14 cellular contexts compared by ENCODE assay signal in genomic region chr11:48007677-48008076, GRCh38. TPM values are rescaled to one million over a fixed set of nuclear protein-coding genes. Genes with fewer than 3 reads are reported as not detected.
DNase-seq lines count a peak whose midpoint lies in the region; ATAC-seq and TF ChIP-seq lines count a peak whose summit lies in the region.
"Had no signal": no experiment of that assay in that cellular context is flagged by ENCODE, and none has a peak within 500 bp of the region (broad histone marks: within the 10 kb centered on the region; RNA-seq: fewer than 3 reads in every experiment).

No MANE protein-coding gene starts in this region.

- CTCF ChIA-PET in GM10248 (lab: Yijun Ruan, JAX) = interaction anchor here (2.4 kb wide), 1 partner anchor 101 kb away, joined by 11 read pairs; no protein-coding TSS in a partner anchor

- H3K9me3 Mint-ChIP-seq in activated T-helper 17 cell treated with anti-CD3 and anti-CD28 coated beads, Interleukin-2, amount 50 U/mL, for 72 hours = peaks cover 3% of the 10 kb centered on the region

- no peaks in the 10 kb centered on the region for H3K9me2 ChIP-seq in GM23248 (ENCODE audit: insufficient read depth)

- H3K4me2 ChIP-seq in GM23248 (ENCODE audit: unreplicated experiment) = no peak overlapping the region

- H2AFZ ChIP-seq in ACC112 (ENCODE audit: low read length, unreplicated experiment) (no peak overlapping the region), GM23248 (no peak overlapping the region)

- H3K27ac Mint-ChIP-seq in activated T-helper 17 cell treated with anti-CD3 and anti-CD28 coated beads, Interleukin-2, amount 50 U/mL, for 72 hours = peak overlapping the region; percentile 100
- H3K27ac Mint-ChIP-seq: progenitor cell of endocrine pancreas had no signal

- H3K36me3 ChIP-seq in ACC112 (ENCODE audit: insufficient read depth, low read length) (no peaks in the 10 kb centered on the region), GM23248 (ENCODE audit: low read depth) (no peaks in the 10 kb centered on the region), right lobe of liver (no peaks in the 10 kb centered on the region)
- H3K36me3 ChIP-seq: HAP-1 had no signal

- H3K79me2 ChIP-seq in ACC112 (ENCODE audit: control insufficient read depth, insufficient read depth, low read length, unreplicated experiment) (peaks cover 45% of the 10 kb centered on the region), GM23248 (ENCODE audit: insufficient read depth) (peaks cover 88% of the 10 kb centered on the region)

- H3K27me3 ChIP-seq in ACC112 (ENCODE audit: insufficient read depth, low read length) = no peaks in the 10 kb centered on the region
- no peaks in the 10 kb centered on the region for H3K27me3 ChIP-seq in GM23248 (replicated peaks; ENCODE audit: insufficient read depth)
- H3K27me3 ChIP-seq in right lobe of liver = no peaks in the 10 kb centered on the region

- no peak for ATAC-seq in activated T-helper 17 cell treated with anti-CD3 and anti-CD28 coated beads, Interleukin-2, amount 50 U/mL, for 72 hours (replicated peaks)
- peak; percentile 79 to 87 (median 85) for ATAC-seq in right lobe of liver

- TF ChIP-seq POLR2A in right lobe of liver (IDR thresholded peaks at IDR 0.05) = no peak

- 87 to 93% methylated on average over 6 of the region's 6 CpGs for WGBS in GM23248 (ENCODE audit: low coverage in 1 of 2, low lambda C conversion rate in 2 of 2, missing lambda C conversion rate in 2 of 2), 2 experiments
- 30% methylated on average over 5 of the region's 6 CpGs for WGBS in right lobe of liver (ENCODE audit: insufficient coverage, low coverage, low lambda C conversion rate, missing lambda C conversion rate)

- H3K27me3 Mint-ChIP-seq in activated T-helper 17 cell treated with anti-CD3 and anti-CD28 coated beads, Interleukin-2, amount 50 U/mL, for 72 hours = no peaks in the 10 kb centered on the region
- H3K27me3 Mint-ChIP-seq: progenitor cell of endocrine pancreas had no signal

- no peaks in the 10 kb centered on the region; the same call in 1 of the 2 replicates for H4K20me1 ChIP-seq in GM23248 (ENCODE audit: insufficient read depth)

- H3K27ac ChIP-seq in ACC112 (ENCODE audit: low read depth, low read length) (peak overlapping the region; percentile 78), GM23248 (peak overlapping the region; percentile 87), right lobe of liver (peak overlapping the region in 2 of 3 donors; percentile 63 to 69)

- H3K9ac ChIP-seq in GM23248 = no peak overlapping the region

- in situ Hi-C loops in GM23248 (cut with MboI) = loop anchor here (10.0 kb wide), 1 partner anchor 57 kb away; no protein-coding TSS in a partner anchor

- peaks cover 35% of the 10 kb centered on the region for H3K36me3 Mint-ChIP-seq in activated T-helper 17 cell treated with anti-CD3 and anti-CD28 coated beads, Interleukin-2, amount 50 U/mL, for 72 hours (ENCODE audit: low read depth)

- H3K4me3 Mint-ChIP-seq in activated T-helper 17 cell treated with anti-CD3 and anti-CD28 coated beads, Interleukin-2, amount 50 U/mL, for 72 hours = peak overlapping the region; percentile 95

- H3K4me1 ChIP-seq in ACC112 (ENCODE audit: control insufficient read depth, insufficient read depth, low read length, unreplicated experiment) = peaks cover 34% of the 10 kb centered on the region
- H3K4me1 ChIP-seq in GM23248 (ENCODE audit: insufficient read depth) = peaks cover 30% of the 10 kb centered on the region
- H3K4me1 ChIP-seq in right lobe of liver = peaks cover 3 to 52% (median 16%) of the 10 kb centered on the region in 4 donors

- no peak for TF ChIP-seq CTCF in right lobe of liver (IDR thresholded peaks at IDR 0.05)
- TF ChIP-seq CTCF in GM10248 (IDR thresholded peaks at IDR 0.05; ENCODE audit: control extremely low read depth, extremely low read depth, low read depth, missing control alignments) = no peak

- intact Hi-C loops in right lobe of liver (cut with DNase I) = no loop called here

- no peak overlapping the region for H3K4me3 ChIP-seq in ACC112 (ENCODE audit: low read depth, low read length)
- H3K4me3 ChIP-seq in GM23248 = no peak overlapping the region
- H3K4me3 ChIP-seq in right lobe of liver = no peak overlapping the region
- H3K4me3 ChIP-seq: HAP-1 had no signal

- H3K9me3 ChIP-seq in GM23248 (ENCODE audit: low read depth) (no peaks in the 10 kb centered on the region), right lobe of liver (no peaks in the 10 kb centered on the region)
- H3K9me3 ChIP-seq: HAP-1 had no signal

- no peak for DNase-seq in GM23248
- DNase-seq in right lobe of liver = peak; percentile 52 to 60 (median 57)
- no peak for DNase-seq in amniotic stem cell (lab: John Stamatoyannopoulos, UW)
- no peak for DNase-seq in NCI-H2029 (lab: John Stamatoyannopoulos, UW)
- no peak for DNase-seq in GM10248 (ENCODE audit: extremely low spot score)
- no peak for DNase-seq in amygdala (lab: John Stamatoyannopoulos, UW)
- DNase-seq: Kasumi-1; kidney glomerular epithelial cell; NCI-H526; stimulated activated CD4-positive, alpha-beta T cell treated with anti-CD3 and anti-CD28 coated beads, Interleukin-4, amount 100 ng/mL, for 4 hours had no signal

- POLR2A ChIA-PET in GM10248 (lab: Yijun Ruan, JAX) = no interaction called here

- peaks cover 50% of the 10 kb centered on the region for H3K4me1 Mint-ChIP-seq in activated T-helper 17 cell treated with anti-CD3 and anti-CD28 coated beads, Interleukin-2, amount 50 U/mL, for 72 hours

- H3F3A ChIP-seq in GM23248 (ENCODE audit: insufficient read depth) = peaks cover 43% of the 10 kb centered on the region

RNA-seq across cellular contexts. Expression of gene PTPRJ, which starts 27.3 kb away (rescaled TPM):
- 9.5 and 10.0 TPM in 2 replicates for total RNA-seq in GM23248 (2014; rRNA removed; shearing (Covaris generic))
- 4.1 and 4.5 TPM in 2 replicates for polyA plus RNA-seq in GM23248 (2016; fragmentation: Nextera tagmentation; extraction: Ambion mirVana)
- 10 to 100 TPM; 36.1 to 52.8 TPM for total RNA-seq in activated T-helper 17 cell treated with anti-CD3 and anti-CD28 coated beads, Interleukin-2, amount 50 U/mL, for 72 hours
- 10 to 100 TPM; 12.5 to 33.0 (median 19.8) TPM for total RNA-seq in right lobe of liver

Comparison
In these comparisons a context has a peak if more than half of its experiments do, and no peak if none do; other contexts are left out.
1. DNase-seq: peak in right lobe of liver (3 of 3); none in GM23248 (single experiment), amniotic stem cell (single experiment), NCI-H2029 (single experiment), GM10248 (single experiment) and amygdala (0 of 56).
2. Peak in every context shown above with its lines, with median percentiles within 50 percentile points of each other: H3K27ac ChIP-seq.